ENCODE assay signal across 23 cellular contexts in genomic region chr9:86046080-86046636, GRCh38. TPM values are rescaled to one million over a fixed set of nuclear protein-coding genes. Genes with fewer than 3 reads are reported as not detected.
DNase-seq lines count a peak whose midpoint lies in the region; ATAC-seq, FAIRE-seq and TF ChIP-seq lines count a peak whose summit lies in the region.
"Had no signal": no experiment of that assay in that cellular context is flagged by ENCODE, and none has a peak within 500 bp of the region (broad histone marks: within the 10 kb centered on the region; RNA-seq: fewer than 3 reads in every experiment).

No MANE protein-coding gene starts in this region.

- H3K4me3 ChIP-seq in colonic mucosa: no peak overlapping the region
- H3K4me3 ChIP-seq: BLaER1 treated with 17β-estradiol and CSF1 and Interleukin-3, amounts not matched to agents 10 nM and 100 nM; MG63 had no signal

- intact Hi-C loops in colonic mucosa (cut with DNase I): no loop called here

- H3K27ac Mint-ChIP-seq in nephron: peak overlapping the region; percentile 36 to 45 (median 45)
- H3K27ac Mint-ChIP-seq: CD8-positive, alpha-beta T cell; IgD-negative memory B cell had no signal

- H3K4me1 Mint-ChIP-seq in nephron: peaks cover 33% of the 10 kb centered on the region
- H3K4me1 Mint-ChIP-seq: IgD-negative memory B cell had no signal

- no peak overlapping the region for H3K9ac ChIP-seq in colonic mucosa (ENCODE audit: low read depth in 2 of 2, low read length in 2 of 2)
- H3K9ac ChIP-seq: BLaER1 treated with 17β-estradiol and CSF1 and Interleukin-3, amounts not matched to agents 10 nM and 100 nM; SK-N-SH had no signal

- no peaks in the 10 kb centered on the region for H3K36me3 ChIP-seq in colonic mucosa
- H3K36me3 ChIP-seq: MG63 had no signal

- TF ChIP-seq RAD21 in Ishikawa (IDR thresholded peaks at IDR 0.05; ENCODE audit: low read depth): no peak

- TF ChIP-seq EP300 in Ishikawa (IDR thresholded peaks at IDR 0.05; ENCODE audit: borderline replicate concordance): no peak

- no peaks in the 10 kb centered on the region for H3K9me3 ChIP-seq in colonic mucosa
- H3K9me3 ChIP-seq: BLaER1 treated with 17β-estradiol and CSF1 and Interleukin-3, amounts not matched to agents 10 nM and 100 nM; MG63; SK-N-SH had no signal

- no peaks in the 10 kb centered on the region for H3K27me3 ChIP-seq in colonic mucosa
- H3K27me3 ChIP-seq: BLaER1 treated with 17β-estradiol and CSF1 and Interleukin-3, amounts not matched to agents 10 nM and 100 nM; MG63 had no signal

- peak; percentile 53 for DNase-seq in colonic mucosa
- no peak for DNase-seq in stimulated activated naive CD4-positive, alpha-beta T cell treated with Interleukin-2 at 50 U/mL for 16 hours (lab: John Stamatoyannopoulos, UW)
- DNase-seq in activated T-cell treated with anti-CD3 and anti-CD28 coated beads for 4 hours: no peak
- no peak for DNase-seq in GM12891 (ENCODE audit: insufficient read length, low spot score)
- DNase-seq: DMS153; Karpas-422; MG63; NCI-H1092 treated with DMSO at 0.1 percent for 48 hours; NCI-H1436 treated with DMSO at 0.1 percent for 48 hours; NCI-H1930; NK-92 treated with Interleukin-12 subunit alpha and Interleukin-12 subunit beta, amount 100 ng/mL, for 24 hours; SIG-M5 had no signal

- H3K27me3 Mint-ChIP-seq in nephron (ENCODE audit: low read depth): no peaks in the 10 kb centered on the region
- H3K27me3 Mint-ChIP-seq: IgD-negative memory B cell had no signal

- FAIRE-seq in GM12891 (lab: Jason Lieb, UNC): no peak
- FAIRE-seq: GM18507, GM19239, H54 had no signal

- H3K36me3 Mint-ChIP-seq in nephron (ENCODE audit: low read depth): peaks cover 61% of the 10 kb centered on the region
- H3K36me3 Mint-ChIP-seq: CD8-positive, alpha-beta T cell; IgD-negative memory B cell had no signal

- H3K4me1 ChIP-seq in colonic mucosa: no peaks in the 10 kb centered on the region
- H3K4me1 ChIP-seq: BLaER1 treated with 17β-estradiol and CSF1 and Interleukin-3, amounts not matched to agents 10 nM and 100 nM had no signal

- H3K27ac ChIP-seq in colonic mucosa: no peak overlapping the region
- H3K27ac ChIP-seq: BLaER1 treated with 17β-estradiol and CSF1 and Interleukin-3, amounts not matched to agents 10 nM and 100 nM had no signal

- no peak for ATAC-seq in GM19035 (IDR thresholded peaks at IDR 0.05; ENCODE audit: unreplicated experiment)
- ATAC-seq: CD8-positive, alpha-beta T cell; Panc1 had no signal

- peaks cover 4% of the 10 kb centered on the region for H3K9me3 Mint-ChIP-seq in nephron

- no peak overlapping the region for H3K4me3 Mint-ChIP-seq in nephron
- H3K4me3 Mint-ChIP-seq: CD8-positive, alpha-beta T cell; IgD-negative memory B cell had no signal

- no peak for TF ChIP-seq POLR2A in GM12891 (IDR thresholded peaks at IDR 0.05; ENCODE audit: low read depth, low read length)

- no peak for TF ChIP-seq CTCF in colonic mucosa (IDR thresholded peaks at IDR 0.05)
- TF ChIP-seq CTCF in nephron (IDR thresholded peaks at IDR 0.05; ENCODE audit: unreplicated experiment in 3 of 3): no peak

TF ChIP-seq in Ishikawa, 13 proteins besides CTCF, POLR2A, EP300 and RAD21 (continues in another document):
- TF ChIP-seq EGR1 (IDR thresholded peaks at IDR 0.05) (no peak), USF1 (IDR thresholded peaks at IDR 0.05) (no peak), NFIC (IDR thresholded peaks at IDR 0.05) (peak; percentile 50; the same call in 1 of the 2 replicates), TEAD4 (IDR thresholded peaks at IDR 0.05) (peak; percentile 35; the same call in 1 of the 2 replicates), CEBPB (IDR thresholded peaks at IDR 0.05) (no peak), TAF1 (IDR thresholded peaks at IDR 0.05; ENCODE audit: low read depth) (no peak), MAX (IDR thresholded peaks at IDR 0.05) (peak; percentile 59; the same call in 1 of the 2 replicates), CREB1 (IDR thresholded peaks at IDR 0.05; ENCODE audit: low read depth) (no peak), YY1 (IDR thresholded peaks at IDR 0.05; ENCODE audit: low read depth) (no peak)
- TF ChIP-seq, protein P1, sequence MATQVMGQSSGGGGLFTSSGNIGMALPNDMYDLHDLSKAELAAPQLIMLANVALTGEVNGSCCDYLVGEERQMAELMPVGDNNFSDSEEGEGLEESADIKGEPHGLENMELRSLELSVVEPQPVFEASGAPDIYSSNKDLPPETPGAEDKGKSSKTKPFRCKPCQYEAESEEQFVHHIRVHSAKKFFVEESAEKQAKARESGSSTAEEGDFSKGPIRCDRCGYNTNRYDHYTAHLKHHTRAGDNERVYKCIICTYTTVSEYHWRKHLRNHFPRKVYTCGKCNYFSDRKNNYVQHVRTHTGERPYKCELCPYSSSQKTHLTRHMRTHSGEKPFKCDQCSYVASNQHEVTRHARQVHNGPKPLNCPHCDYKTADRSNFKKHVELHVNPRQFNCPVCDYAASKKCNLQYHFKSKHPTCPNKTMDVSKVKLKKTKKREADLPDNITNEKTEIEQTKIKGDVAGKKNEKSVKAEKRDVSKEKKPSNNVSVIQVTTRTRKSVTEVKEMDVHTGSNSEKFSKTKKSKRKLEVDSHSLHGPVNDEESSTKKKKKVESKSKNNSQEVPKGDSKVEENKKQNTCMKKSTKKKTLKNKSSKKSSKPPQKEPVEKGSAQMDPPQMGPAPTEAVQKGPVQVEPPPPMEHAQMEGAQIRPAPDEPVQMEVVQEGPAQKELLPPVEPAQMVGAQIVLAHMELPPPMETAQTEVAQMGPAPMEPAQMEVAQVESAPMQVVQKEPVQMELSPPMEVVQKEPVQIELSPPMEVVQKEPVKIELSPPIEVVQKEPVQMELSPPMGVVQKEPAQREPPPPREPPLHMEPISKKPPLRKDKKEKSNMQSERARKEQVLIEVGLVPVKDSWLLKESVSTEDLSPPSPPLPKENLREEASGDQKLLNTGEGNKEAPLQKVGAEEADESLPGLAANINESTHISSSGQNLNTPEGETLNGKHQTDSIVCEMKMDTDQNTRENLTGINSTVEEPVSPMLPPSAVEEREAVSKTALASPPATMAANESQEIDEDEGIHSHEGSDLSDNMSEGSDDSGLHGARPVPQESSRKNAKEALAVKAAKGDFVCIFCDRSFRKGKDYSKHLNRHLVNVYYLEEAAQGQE (IDR thresholded peaks at IDR 0.05; ENCODE audit: low read depth): no peak

TF ChIP-seq in GM12891, 5 proteins besides CTCF, POLR2A, EP300 and RAD21:
- no peak for TF ChIP-seq TAF1 (IDR thresholded peaks at IDR 0.05; ENCODE audit: low read depth, low read length)
- no peak for TF ChIP-seq POLR2AphosphoS5 (IDR thresholded peaks at IDR 0.05; ENCODE audit: low read depth, low read length)
- no peak for TF ChIP-seq SPI1 (IDR thresholded peaks at IDR 0.05; ENCODE audit: low read depth, low read length)
- no peak for TF ChIP-seq PAX5 (IDR thresholded peaks at IDR 0.05; ENCODE audit: insufficient read depth, low read length, severe bottlenecking)

RNA-seq across cellular contexts. Expression of gene GOLM1, which starts 53.2 kb away (rescaled TPM):
- 100 to 1,000 TPM; 337 to 393 TPM for total RNA-seq in colonic mucosa
- polyA plus RNA-seq in GM12891 (2012; ENCODE audit: low read depth, missing spikeins): 14.5 TPM
